8 cellular contexts compared by ENCODE assay signal in the genomic region with DNA sequence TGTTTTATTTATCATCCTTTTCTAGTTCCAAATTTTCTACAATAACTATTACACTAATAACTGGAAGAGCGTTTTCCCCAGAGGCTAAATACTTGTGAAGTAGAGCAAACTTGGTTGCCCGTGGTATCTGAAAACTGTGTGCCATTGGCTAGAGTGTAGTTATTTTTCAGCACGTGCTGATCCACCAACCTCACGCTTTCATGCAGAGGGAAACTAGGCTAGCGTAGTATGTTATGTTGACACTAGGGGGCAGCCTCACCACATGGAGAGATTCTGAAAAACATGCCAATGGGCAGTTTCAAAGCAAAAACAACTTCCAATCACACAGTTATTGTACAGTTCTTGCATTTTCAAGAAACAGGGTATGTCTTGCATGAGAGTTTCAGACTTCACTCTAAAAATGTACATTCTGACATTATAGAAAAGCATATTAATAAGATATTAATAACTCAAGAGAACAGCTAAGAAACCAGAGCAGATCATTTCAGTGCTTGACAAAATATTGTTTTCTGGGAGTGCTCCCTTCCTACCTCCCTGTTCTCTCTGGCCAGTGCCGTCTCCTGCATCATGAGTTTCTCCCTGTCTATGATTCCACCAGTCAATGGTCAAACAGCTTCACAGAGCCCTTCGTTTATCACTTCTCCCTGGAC. TPM values are rescaled to one million over a fixed set of nuclear protein-coding genes. Genes with fewer than 3 reads are reported as not detected.
DNase-seq lines count a peak whose midpoint lies in the region; ATAC-seq and TF ChIP-seq lines count a peak whose summit lies in the region.

No MANE protein-coding gene starts in this region.

- H3K4me2 ChIP-seq in parathyroid adenoma (ENCODE audit: low read length): no peak overlapping the region

- DNase-seq in activated gamma-delta T cell treated with Interleukin-2 at 50 U/mL for 16 hours (peak; percentile 48), activated gamma-delta T cell (lab: John Stamatoyannopoulos, UW) (no peak), LHCN-M2 (ENCODE audit: low read depth) (peak; percentile 75), SK-N-DZ (ENCODE audit: low spot score) (peak; percentile 53), globus pallidus (ENCODE audit: low spot score) (peak; percentile 80)
- peak in 3 of 4 experiments; percentile 11 to 23 (median 12) for DNase-seq in activated naive CD4-positive, alpha-beta T cell (lab: John Stamatoyannopoulos, UW)

- no peak overlapping the region for H3K27ac ChIP-seq in parathyroid adenoma

- no peaks in the 10 kb centered on the region for H3K4me1 ChIP-seq in parathyroid adenoma

- no peak overlapping the region for H3K9ac ChIP-seq in parathyroid adenoma

- no peaks in the 10 kb centered on the region for H3K79me2 ChIP-seq in parathyroid adenoma

- H2AFZ ChIP-seq in parathyroid adenoma: no peak overlapping the region

- TF ChIP-seq CTCF in parathyroid adenoma (IDR thresholded peaks at IDR 0.05): peak; percentile 93

- no peak overlapping the region for H3K4me3 ChIP-seq in parathyroid adenoma (ENCODE audit: low read depth, low read length)

- no peaks in the 10 kb centered on the region for H3K36me3 ChIP-seq in parathyroid adenoma (ENCODE audit: control insufficient read depth, insufficient read depth, low read length)

- H3K27me3 ChIP-seq in parathyroid adenoma (ENCODE audit: control insufficient read depth, insufficient read depth, low read length): no peaks in the 10 kb centered on the region

- no peaks in the 10 kb centered on the region for H3K9me3 ChIP-seq in parathyroid adenoma (ENCODE audit: control insufficient read depth, low read length)

- ATAC-seq in GM18517 (IDR thresholded peaks at IDR 0.05; ENCODE audit: unreplicated experiment): no peak

RNA-seq across cellular contexts. Expression of a gene that starts 39.7 kb away (rescaled TPM):
- total RNA-seq in LHCN-M2 (2014; rRNA removed): 0.11 and 0.32 TPM in 2 replicates
- polyA plus RNA-seq in LHCN-M2 (2012): 0.07 TPM
- polyA plus RNA-seq in SK-N-DZ (2014; cell fraction: cytosol; rRNA removed): not detected in 2 replicates
- polyA plus RNA-seq in SK-N-DZ (2014; cell fraction: nucleus; rRNA removed): not detected in 2 replicates
